ENCODE assay signal across 1 cellular context in genomic region chr3:194486540-194487288, GRCh38.
A peak's percentile ranks its signal among the peaks of the same experiment; 100 is the strongest.
TF ChIP-seq lines count a peak whose summit lies in the region.

Gene ATP13A3, minus strand, starts transcription at chr3:194487002. Its CDS starts 24,812 bp downstream, at chr3:194462190.

TF ChIP-seq in HepG2, 621 proteins besides CTCF, POLR2A, EP300 and RAD21 (continued from another document and continues in another):
- TF ChIP-seq ZNF318 (CRISPR knock-in tag; IDR thresholded peaks at IDR 0.05), result no peak
- no peak for TF ChIP-seq BORCS8-MEF2B (CRISPR knock-in tag; IDR thresholded peaks at IDR 0.05)
- no peak for TF ChIP-seq ZNF790 (CRISPR knock-in tag; IDR thresholded peaks at IDR 0.05; ENCODE audit: borderline replicate concordance)
- TF ChIP-seq PRDM4 (CRISPR knock-in tag; IDR thresholded peaks at IDR 0.05; ENCODE audit: borderline replicate concordance), result no peak
- TF ChIP-seq RFX5 (IDR thresholded peaks at IDR 0.05; ENCODE audit: low read depth, low read length), result no peak
- no peak for TF ChIP-seq ZNF143 (CRISPR knock-in tag; IDR thresholded peaks at IDR 0.05)
- TF ChIP-seq HBP1 (CRISPR knock-in tag; IDR thresholded peaks at IDR 0.05; ENCODE audit: low read depth), result 0 out of 2 replicates have a peak, but pooled peaks have one; percentile 31
- peak; percentile 90 for TF ChIP-seq GABPB1 (CRISPR knock-in tag; IDR thresholded peaks at IDR 0.05)
- TF ChIP-seq NFE2L1 (CRISPR knock-in tag; IDR thresholded peaks at IDR 0.05; ENCODE audit: borderline replicate concordance), result no peak
- TF ChIP-seq HNRNPL (IDR thresholded peaks at IDR 0.05; ENCODE audit: low read depth, low read length), result no peak
- no peak for TF ChIP-seq ARHGAP35 (CRISPR knock-in tag; IDR thresholded peaks at IDR 0.05; ENCODE audit: borderline replicate concordance)
- TF ChIP-seq ZNF660 (CRISPR knock-in tag; IDR thresholded peaks at IDR 0.05; ENCODE audit: borderline replicate concordance, low read depth), result no peak
- 0 out of 2 replicates have a peak, but pooled peaks have one; percentile 24 for TF ChIP-seq ZNF501 (CRISPR knock-in tag; IDR thresholded peaks at IDR 0.05)
- TF ChIP-seq HMG20B (CRISPR knock-in tag; conservative IDR thresholded peaks at IDR 0.05), result no peak
- no peak for TF ChIP-seq JUN (CRISPR knock-in tag; IDR thresholded peaks at IDR 0.05)
- no peak for TF ChIP-seq SMAD1 (CRISPR knock-in tag; IDR thresholded peaks at IDR 0.05; ENCODE audit: borderline replicate concordance, low read depth)
- no peak for TF ChIP-seq RNF219 (CRISPR knock-in tag; IDR thresholded peaks at IDR 0.05)
- TF ChIP-seq FOXA3 (CRISPR knock-in tag; IDR thresholded peaks at IDR 0.05), result no peak
- no peak for TF ChIP-seq ZNF337 (CRISPR knock-in tag; IDR thresholded peaks at IDR 0.05; ENCODE audit: borderline replicate concordance, low read depth)
- TF ChIP-seq BRCA1 (CRISPR knock-in tag; IDR thresholded peaks at IDR 0.05), result no peak
- no peak for TF ChIP-seq ZNF468 (CRISPR knock-in tag; IDR thresholded peaks at IDR 0.05)
- TF ChIP-seq ATF5 (CRISPR knock-in tag; IDR thresholded peaks at IDR 0.05; ENCODE audit: low read depth), result no peak
- peak; percentile 40; the same call in 1 of the 2 replicates for TF ChIP-seq ZBTB14 (CRISPR knock-in tag; IDR thresholded peaks at IDR 0.05)
- no peak for TF ChIP-seq ZZZ3 (CRISPR knock-in tag; IDR thresholded peaks at IDR 0.05; ENCODE audit: borderline replicate concordance)
- TF ChIP-seq MEIS1 (CRISPR knock-in tag; IDR thresholded peaks at IDR 0.05; ENCODE audit: borderline replicate concordance), result no peak
- no peak for TF ChIP-seq ZNF160 (CRISPR knock-in tag; IDR thresholded peaks at IDR 0.05)
- no peak for TF ChIP-seq ZNF253 (CRISPR knock-in tag; IDR thresholded peaks at IDR 0.05; ENCODE audit: borderline replicate concordance)
- no peak for TF ChIP-seq SIN3B (IDR thresholded peaks at IDR 0.05; ENCODE audit: low read length)
- no peak for TF ChIP-seq SMAD3 (CRISPR knock-in tag; IDR thresholded peaks at IDR 0.05)
- no peak for TF ChIP-seq ATF6 (CRISPR knock-in tag; conservative IDR thresholded peaks at IDR 0.05)
- TF ChIP-seq DMTF1 (CRISPR knock-in tag; IDR thresholded peaks at IDR 0.05), result no peak
- TF ChIP-seq KDM5B (CRISPR knock-in tag; IDR thresholded peaks at IDR 0.05; ENCODE audit: borderline replicate concordance), result no peak; the same call in 1 of the 2 replicates
- no peak for TF ChIP-seq TCF12 (IDR thresholded peaks at IDR 0.05)
- TF ChIP-seq TCF12 (CRISPR knock-in tag; IDR thresholded peaks at IDR 0.05), result no peak
- TF ChIP-seq ZNF101 (CRISPR knock-in tag; IDR thresholded peaks at IDR 0.05; ENCODE audit: borderline replicate concordance, low read depth), result no peak
- TF ChIP-seq ZFP90 (CRISPR knock-in tag; IDR thresholded peaks at IDR 0.05; ENCODE audit: borderline replicate concordance), result no peak
- no peak for TF ChIP-seq CHD4 (IDR thresholded peaks at IDR 0.05; ENCODE audit: borderline replicate concordance, low read length)
